Comparison of ENCODE assay signal across 8 cellular contexts in genomic region chr18:62717850-62718229, GRCh38. TPM values are rescaled to one million over a fixed set of nuclear protein-coding genes. Genes with fewer than 3 reads are reported as not detected.
DNase-seq lines count a peak whose midpoint lies in the region; ATAC-seq and TF ChIP-seq lines count a peak whose summit lies in the region.

No MANE protein-coding gene starts in this region.

- peaks cover 52% of the 10 kb centered on the region for H3K4me1 Mint-ChIP-seq in osteocyte (ENCODE audit: unreplicated experiment)

- H3K4me3 ChIP-seq in DOHH2 (ENCODE audit: low read length) (peak overlapping the region; percentile 73), Panc1 (ENCODE audit: low read depth in 2 of 2, low read length in 2 of 2) (peak overlapping the region; percentile 55 to 64), epithelial cell of proximal tubule (ENCODE audit: low read depth, low read length) (peak overlapping the region; percentile 66)

- H4K20me1 ChIP-seq in DOHH2 (ENCODE audit: control insufficient read depth, insufficient read depth, low read depth, low read length) = peaks cover 10% of the 10 kb centered on the region

- peak overlapping the region; percentile 82 for H3K4me3 Mint-ChIP-seq in osteocyte (ENCODE audit: unreplicated experiment)

- H3K36me3 ChIP-seq in DOHH2 (ENCODE audit: control insufficient read depth, low read length) (peaks cover 11% of the 10 kb centered on the region), Panc1 (ENCODE audit: control insufficient read depth, insufficient read depth, low read length) (no peaks in the 10 kb centered on the region)

- no peak for ATAC-seq in Panc1
- ATAC-seq in GM19467 (IDR thresholded peaks at IDR 0.05; ENCODE audit: unreplicated experiment) = no peak
- ATAC-seq in HG02840 (IDR thresholded peaks at IDR 0.05; ENCODE audit: low FRiP score, unreplicated experiment) = no peak

- POLR2A ChIA-PET in Panc1 (lab: Charles Lee) = interaction anchor here (0.6 kb wide), 1 partner anchor 273 kb away, joined by 3 read pairs; no protein-coding TSS in a partner anchor

- CTCF ChIA-PET in Panc1 (lab: Charles Lee) = no interaction called here

- no peaks in the 10 kb centered on the region for H3F3A ChIP-seq in DOHH2 (ENCODE audit: control insufficient read depth, insufficient read depth)

- H3K9me3 Mint-ChIP-seq in osteocyte (ENCODE audit: unreplicated experiment) = no peaks in the 10 kb centered on the region

- H3K27ac ChIP-seq in DOHH2 (ENCODE audit: low read depth, low read length) (no peak overlapping the region), Panc1 (ENCODE audit: low read length) (no peak overlapping the region)

- no peaks in the 10 kb centered on the region for H3K9me2 ChIP-seq in DOHH2 (replicated peaks; ENCODE audit: control insufficient read depth, low read length)

- peak overlapping the region; percentile 67 for H3K4me2 ChIP-seq in DOHH2 (ENCODE audit: low read length)

- H3K27ac Mint-ChIP-seq in osteocyte (ENCODE audit: unreplicated experiment) = peak overlapping the region; percentile 77

- no peaks in the 10 kb centered on the region for H3K27me3 Mint-ChIP-seq in osteocyte (ENCODE audit: unreplicated experiment)

- H3K36me3 Mint-ChIP-seq in osteocyte (ENCODE audit: unreplicated experiment) = no peaks in the 10 kb centered on the region

- H3K27me3 ChIP-seq in DOHH2 (ENCODE audit: control insufficient read depth, low read length) (no peaks in the 10 kb centered on the region), Panc1 (ENCODE audit: control insufficient read depth, insufficient read depth, low read length) (no peaks in the 10 kb centered on the region)

- no peak for TF ChIP-seq CTCF in DOHH2 (IDR thresholded peaks at IDR 0.05; ENCODE audit: low read depth, low read length, poor library complexity, severe bottlenecking)
- no peak for TF ChIP-seq CTCF in Panc1 (IDR thresholded peaks at IDR 0.05)
- TF ChIP-seq CTCF in epithelial cell of proximal tubule (conservative IDR thresholded peaks at IDR 0.05; ENCODE audit: low read depth, low read length) = no peak
- TF ChIP-seq CTCF in osteocyte (IDR thresholded peaks at IDR 0.05) = no peak

- no peak for DNase-seq in Panc1 (ENCODE audit: low read depth, low spot score)
- DNase-seq in epithelial cell of proximal tubule (ENCODE audit: low read depth) = no peak
- DNase-seq in osteocyte (ENCODE audit: extremely low spot score, unreplicated experiment) = no peak
- DNase-seq in NCI-H1694 (lab: John Stamatoyannopoulos, UW) = no peak
- no peak for DNase-seq in SK-N-DZ (ENCODE audit: low spot score)

- peaks cover 47% of the 10 kb centered on the region for H3K4me1 ChIP-seq in DOHH2 (ENCODE audit: control insufficient read depth, low read length)
- peaks cover 6% of the 10 kb centered on the region; the same call in 1 of the 2 replicates for H3K4me1 ChIP-seq in Panc1 (ENCODE audit: control insufficient read depth, insufficient read depth, low read length)

- no peaks in the 10 kb centered on the region for H3K9me3 ChIP-seq in DOHH2 (ENCODE audit: control insufficient read depth, insufficient read depth, low read length)
- H3K9me3 ChIP-seq in Panc1 (ENCODE audit: control insufficient read depth, insufficient read depth, low read depth, low read length) = no peaks in the 10 kb centered on the region

- peaks cover 67% of the 10 kb centered on the region for H3K79me2 ChIP-seq in DOHH2 (ENCODE audit: control insufficient read depth, low read length)

- no TSS peak for BruUV-seq in Panc1 (replicated peaks; lab: Mats Ljungman, UMichigan)

- intact Hi-C loops in Panc1 (cut with micrococcal nuclease; ENCODE audit: unreplicated experiment) = loop anchor here (5.0 kb wide), 1 partner anchor 84 kb away; no protein-coding TSS in a partner anchor

- in situ Hi-C loops in Panc1 (cut with HindIII; ENCODE audit: low pct_unique_long_range_greater_than_20kb, low sequenced_read_pairs) = no loop called here

RNA-seq across cellular contexts. Expression of gene PHLPP1, which starts 2.5 kb away (rescaled TPM):
- 6.3 TPM for total RNA-seq in Panc1 (2021; ENCODE audit: unreplicated experiment)
- 3.1 TPM for polyA plus RNA-seq in Panc1 (2012; ENCODE audit: insufficient read length)
- total RNA-seq in epithelial cell of proximal tubule = 4.7 and 9.0 TPM in 2 replicates
- 19.6 and 22.7 TPM in 2 replicates for total RNA-seq in osteocyte
- polyA plus RNA-seq in SK-N-DZ (2014; cell fraction: cytosol; rRNA removed) = 4.3 and 10.0 TPM in 2 replicates
- 2.2 and 3.2 TPM in 2 replicates for polyA plus RNA-seq in SK-N-DZ (2014; cell fraction: nucleus; rRNA removed)
